Comparison of ENCODE assay signal across 38 cellular contexts in genomic region chr12:100493371-100494012, GRCh38. TPM values are rescaled to one million over a fixed set of nuclear protein-coding genes. Genes with fewer than 3 reads are reported as not detected.
"Had no signal": no experiment of that assay in that cellular context is flagged by ENCODE, and none has a peak within 500 bp of the region (broad histone marks: within the 10 kb centered on the region; RNA-seq: fewer than 3 reads in every experiment).

No MANE protein-coding gene starts in this region.

- H3K4me3 ChIP-seq: heart right ventricle, sigmoid colon, smooth muscle cell, upper lobe of left lung had no signal

- H3K27me3 ChIP-seq: brain microvascular endothelial cell, foreskin keratinocyte, heart right ventricle, neutrophil, sigmoid colon, upper lobe of left lung had no signal

- H3K27me3 Mint-ChIP-seq: activated naive CD8-positive, alpha-beta T cell treated with anti-CD3 and anti-CD28 coated beads for 36 hours; dendritic cell treated with granulocyte-macrophage colony-stimulating factor and Interleukin-4, amounts not matched to agents 40 ng/mL and 50 ng/mL, for 4 days; stimulated activated memory B cell treated with anti-CD40 and anti-IgM and Interleukin-4, amounts not matched to agents 10 μg/mL and 1 μg/mL and 100 μg/mL, for 72 hours had no signal

- DNase-seq: activated CD4-positive, alpha-beta T cell treated with anti-CD3 and anti-CD28 coated beads for 48 hours; activated CD4-positive, alpha-beta T cell treated with anti-CD3 and anti-CD28 coated beads, Interleukin-2, amount 50 U/mL, for 48 hours; activated CD8-positive, alpha-beta memory T cell treated with anti-CD3 and anti-CD28 coated beads for 24 hours; activated effector memory CD4-positive, alpha-beta T cell treated with anti-CD3 and anti-CD28 coated beads, Interleukin-2, amount 50 U/mL, for 16 hours; activated naive CD4-positive, alpha-beta T cell treated with anti-CD3 and anti-CD28 coated beads for 36 hours; activated naive CD8-positive, alpha-beta T cell treated with anti-CD3 and anti-CD28 coated beads for 36 hours; activated T-cell treated with anti-CD3 and anti-CD28 coated beads, Interleukin-2, amount 50 U/mL, for 1 hour; amniotic stem cell; brain microvascular endothelial cell; caudate nucleus; effector memory CD4-positive, alpha-beta T cell; heart right ventricle; left ventricle myocardium superior; sigmoid colon; stimulated activated CD4-positive, alpha-beta T cell treated with anti-CD3 and anti-CD28 coated beads, Interleukin-1b, Interleukin-23, amount 100 ng/mL, for 48 hours; stimulated activated CD4-positive, alpha-beta T cell treated with anti-CD3 and anti-CD28 coated beads, Interleukin-4, amount 100 ng/mL, for 4 hours; stimulated activated CD8-positive, alpha-beta memory T cell treated with anti-CD3 and anti-CD28 coated beads, Interleukin-4, amount 100 ng/mL, for 48 hours; stimulated activated naive CD8-positive, alpha-beta T cell treated with anti-CD3 and anti-CD28 coated beads, Interleukin-15, amount 100 ng/mL, for 72 hours; substantia nigra; T-helper 17 cell; T1000; upper lobe of left lung; WERI-Rb-1 had no signal

- H3K4me1 Mint-ChIP-seq: activated naive CD8-positive, alpha-beta T cell treated with anti-CD3 and anti-CD28 coated beads for 36 hours; stimulated activated memory B cell treated with anti-CD40 and anti-IgM and Interleukin-4, amounts not matched to agents 10 μg/mL and 1 μg/mL and 100 μg/mL, for 72 hours; stimulated activated naive CD8-positive, alpha-beta T cell treated with anti-CD3 and anti-CD28 coated beads, Interleukin-15, amount 100 ng/mL, for 72 hours; T-helper 17 cell had no signal

- H3K9me3 Mint-ChIP-seq: activated naive CD4-positive, alpha-beta T cell treated with anti-CD3 and anti-CD28 coated beads for 36 hours; activated naive CD8-positive, alpha-beta T cell treated with anti-CD3 and anti-CD28 coated beads for 36 hours; activated T-helper 1 cell treated with anti-CD3 and anti-CD28 coated beads, Interleukin-12 subunit alpha, Interleukin-12 subunit beta, Interleukin-2, Interleukin-4 antibody, amounts not matched to agents 30 ng/mL and 10 ng/mL and 1 ng/mL, durations not matched to agents 14 hours and 24 hours and 36 hours; dendritic cell treated with granulocyte-macrophage colony-stimulating factor and Interleukin-4, amounts not matched to agents 40 ng/mL and 50 ng/mL, for 4 days; nephron; stimulated activated naive CD8-positive, alpha-beta T cell treated with anti-CD3 and anti-CD28 coated beads, Interleukin-15, amount 100 ng/mL, for 72 hours had no signal

- H3K4me1 ChIP-seq: foreskin keratinocyte, upper lobe of left lung had no signal

- H3K27ac Mint-ChIP-seq: activated naive CD4-positive, alpha-beta T cell treated with anti-CD3 and anti-CD28 coated beads for 36 hours; activated naive CD8-positive, alpha-beta T cell treated with anti-CD3 and anti-CD28 coated beads for 36 hours; activated T-helper 1 cell treated with anti-CD3 and anti-CD28 coated beads, Interleukin-12 subunit alpha, Interleukin-12 subunit beta, Interleukin-2, Interleukin-4 antibody, amounts not matched to agents 30 ng/mL and 10 ng/mL and 1 ng/mL, durations not matched to agents 14 hours and 24 hours and 36 hours; dendritic cell treated with granulocyte-macrophage colony-stimulating factor and Interleukin-4, amounts not matched to agents 40 ng/mL and 50 ng/mL, for 4 days; stimulated activated memory B cell treated with anti-CD40 and anti-IgM and Interleukin-4, amounts not matched to agents 10 μg/mL and 1 μg/mL and 100 μg/mL, for 72 hours; stimulated activated naive CD8-positive, alpha-beta T cell treated with anti-CD3 and anti-CD28 coated beads, Interleukin-15, amount 100 ng/mL, for 72 hours; T-helper 17 cell had no signal

- H3K4me2 ChIP-seq: smooth muscle cell had no signal

- H3K36me3 Mint-ChIP-seq: activated naive CD8-positive, alpha-beta T cell treated with anti-CD3 and anti-CD28 coated beads for 36 hours; stimulated activated memory B cell treated with anti-CD40 and anti-IgM and Interleukin-4, amounts not matched to agents 10 μg/mL and 1 μg/mL and 100 μg/mL, for 72 hours had no signal

- H3K27ac ChIP-seq: brain microvascular endothelial cell, foreskin keratinocyte, heart right ventricle, neutrophil, sigmoid colon, upper lobe of left lung, WERI-Rb-1 had no signal

- H3K4me3 Mint-ChIP-seq: activated naive CD4-positive, alpha-beta T cell treated with anti-CD3 and anti-CD28 coated beads for 36 hours; activated naive CD8-positive, alpha-beta T cell treated with anti-CD3 and anti-CD28 coated beads for 36 hours; activated T-helper 1 cell treated with anti-CD3 and anti-CD28 coated beads, Interleukin-12 subunit alpha, Interleukin-12 subunit beta, Interleukin-2, Interleukin-4 antibody, amounts not matched to agents 30 ng/mL and 10 ng/mL and 1 ng/mL, durations not matched to agents 14 hours and 24 hours and 36 hours; dendritic cell treated with granulocyte-macrophage colony-stimulating factor and Interleukin-4, amounts not matched to agents 40 ng/mL and 50 ng/mL, for 4 days; nephron; stimulated activated memory B cell treated with anti-CD40 and anti-IgM and Interleukin-4, amounts not matched to agents 10 μg/mL and 1 μg/mL and 100 μg/mL, for 72 hours; stimulated activated naive CD8-positive, alpha-beta T cell treated with anti-CD3 and anti-CD28 coated beads, Interleukin-15, amount 100 ng/mL, for 72 hours; T-helper 17 cell had no signal

- ATAC-seq: activated CD4-positive, CD25-positive, alpha-beta regulatory T cell treated with anti-CD3 and anti-CD28 coated beads, Interleukin-2, amount 50 U/mL, for 24 hours; esophagus mucosa; foreskin keratinocyte; heart right ventricle; left ventricle myocardium superior; stimulated activated memory B cell treated with anti-CD40 and anti-IgM and Interleukin-4, amounts not matched to agents 10 μg/mL and 1 μg/mL and 100 μg/mL, for 72 hours; stimulated activated naive CD8-positive, alpha-beta T cell treated with anti-CD3 and anti-CD28 coated beads, Interleukin-15, amount 100 ng/mL, for 72 hours; T-helper 17 cell had no signal

- H3K9me3 ChIP-seq: heart right ventricle, neutrophil, sigmoid colon, upper lobe of left lung had no signal

- H3K36me3 ChIP-seq: brain microvascular endothelial cell, heart right ventricle, neutrophil, sigmoid colon, upper lobe of left lung, WERI-Rb-1 had no signal

RNA-seq across cellular contexts. Expression of gene NR1H4, which starts 19.8 kb away (rescaled TPM):
- total RNA-seq: activated naive CD4-positive, alpha-beta T cell treated with anti-CD3 and anti-CD28 coated beads for 36 hours; activated naive CD8-positive, alpha-beta T cell treated with anti-CD3 and anti-CD28 coated beads for 36 hours; activated T-helper 1 cell treated with anti-CD3 and anti-CD28 coated beads, Interleukin-12 subunit alpha, Interleukin-12 subunit beta, Interleukin-2, Interleukin-4 antibody, amounts not matched to agents 30 ng/mL and 10 ng/mL and 1 ng/mL, durations not matched to agents 14 hours and 24 hours and 36 hours; astrocyte; chondrocyte; esophagus mucosa; foreskin keratinocyte; glomerular endothelial cell; left ventricle myocardium superior; lung microvascular endothelial cell; mesenteric fat pad; osteocyte; sigmoid colon; smooth muscle cell; T-helper 17 cell had no signal
